1 cellular context compared by ENCODE assay signal in the genomic region with DNA sequence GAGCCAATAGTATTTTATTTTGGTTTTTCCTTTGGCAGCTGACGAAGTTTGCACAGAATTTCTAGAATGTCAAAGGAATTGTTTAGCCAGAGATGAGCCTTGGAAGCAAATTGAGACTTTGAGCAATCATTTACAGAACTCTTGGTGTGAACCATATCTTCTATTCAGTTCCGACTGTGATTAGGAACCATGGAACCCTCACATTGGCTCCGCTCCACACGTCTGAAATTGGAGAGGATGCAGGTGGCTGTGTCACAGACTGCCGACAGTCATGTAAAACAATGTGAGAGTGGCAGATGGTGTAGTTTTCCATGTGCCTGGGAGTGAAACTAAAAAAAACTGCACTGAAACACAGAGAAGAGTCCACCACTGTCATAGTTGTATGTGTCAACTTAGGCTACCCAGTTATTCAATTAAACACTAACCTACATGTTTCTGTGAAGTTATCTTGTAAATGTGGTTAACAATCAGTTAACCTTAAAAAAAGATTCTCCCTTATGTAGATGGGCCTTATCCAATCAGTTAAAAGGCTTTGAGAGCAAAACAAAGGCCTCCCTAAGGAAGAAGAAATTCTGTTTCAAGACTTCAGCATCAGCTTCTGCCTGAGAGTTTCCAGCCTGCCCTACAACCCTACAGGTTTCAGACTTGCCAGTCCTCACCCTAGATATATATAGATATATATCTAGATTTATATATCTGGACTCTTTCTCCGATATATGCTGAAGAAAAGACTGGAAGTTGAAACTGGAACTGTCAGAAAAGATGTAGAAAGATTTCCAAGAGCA.
A peak's percentile ranks its signal among the peaks of the same experiment; 100 is the strongest.
TF ChIP-seq lines count a peak whose summit lies in the region.

No MANE protein-coding gene starts in this region.

TF ChIP-seq in HepG2, 621 proteins besides CTCF, POLR2A, EP300 and RAD21:
- TF ChIP-seq, protein P1, sequence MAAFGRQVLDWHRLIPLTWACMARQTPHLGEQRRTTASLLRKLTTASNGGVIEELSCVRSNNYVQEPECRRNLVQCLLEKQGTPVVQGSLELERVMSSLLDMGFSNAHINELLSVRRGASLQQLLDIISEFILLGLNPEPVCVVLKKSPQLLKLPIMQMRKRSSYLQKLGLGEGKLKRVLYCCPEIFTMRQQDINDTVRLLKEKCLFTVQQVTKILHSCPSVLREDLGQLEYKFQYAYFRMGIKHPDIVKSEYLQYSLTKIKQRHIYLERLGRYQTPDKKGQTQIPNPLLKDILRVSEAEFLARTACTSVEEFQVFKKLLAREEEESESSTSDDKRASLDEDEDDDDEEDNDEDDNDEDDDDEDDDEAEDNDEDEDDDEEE (CRISPR knock-in tag; IDR thresholded peaks at IDR 0.05): no peak
- peak; percentile 29; the same call in 1 of the 2 replicates for TF ChIP-seq HDAC2 (CRISPR knock-in tag; IDR thresholded peaks at IDR 0.05)
- TF ChIP-seq SIX4 (CRISPR knock-in tag; IDR thresholded peaks at IDR 0.05): peak; percentile 54; the same call in 1 of the 2 replicates
- TF ChIP-seq MAX (IDR thresholded peaks at IDR 0.05): peak; percentile 44; the same call in 1 of the 2 replicates
- TF ChIP-seq, protein P2, sequence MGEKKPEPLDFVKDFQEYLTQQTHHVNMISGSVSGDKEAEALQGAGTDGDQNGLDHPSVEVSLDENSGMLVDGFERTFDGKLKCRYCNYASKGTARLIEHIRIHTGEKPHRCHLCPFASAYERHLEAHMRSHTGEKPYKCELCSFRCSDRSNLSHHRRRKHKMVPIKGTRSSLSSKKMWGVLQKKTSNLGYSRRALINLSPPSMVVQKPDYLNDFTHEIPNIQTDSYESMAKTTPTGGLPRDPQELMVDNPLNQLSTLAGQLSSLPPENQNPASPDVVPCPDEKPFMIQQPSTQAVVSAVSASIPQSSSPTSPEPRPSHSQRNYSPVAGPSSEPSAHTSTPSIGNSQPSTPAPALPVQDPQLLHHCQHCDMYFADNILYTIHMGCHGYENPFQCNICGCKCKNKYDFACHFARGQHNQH (CRISPR knock-in tag; IDR thresholded peaks at IDR 0.05): peak; percentile 50; the same call in 1 of the 2 replicates
- TF ChIP-seq, protein P3, sequence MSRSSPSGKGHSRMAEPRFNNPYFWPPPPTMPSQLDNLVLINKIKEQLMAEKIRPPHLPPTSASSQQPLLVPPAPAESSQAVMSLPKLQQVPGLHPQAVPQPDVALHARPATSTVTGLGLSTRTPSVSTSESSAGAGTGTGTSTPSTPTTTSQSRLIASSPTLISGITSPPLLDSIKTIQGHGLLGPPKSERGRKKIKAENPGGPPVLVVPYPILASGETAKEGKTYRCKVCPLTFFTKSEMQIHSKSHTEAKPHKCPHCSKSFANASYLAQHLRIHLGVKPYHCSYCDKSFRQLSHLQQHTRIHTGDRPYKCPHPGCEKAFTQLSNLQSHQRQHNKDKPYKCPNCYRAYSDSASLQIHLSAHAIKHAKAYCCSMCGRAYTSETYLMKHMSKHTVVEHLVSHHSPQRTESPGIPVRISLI (CRISPR knock-in tag; IDR thresholded peaks at IDR 0.05; ENCODE audit: borderline replicate concordance): peak; percentile 68; the same call in 1 of the 2 replicates
- 0 out of 2 replicates have a peak, but pooled peaks have one; percentile 38 for TF ChIP-seq ARID5B (CRISPR knock-in tag; IDR thresholded peaks at IDR 0.05)
- TF ChIP-seq ELF3 (CRISPR knock-in tag; IDR thresholded peaks at IDR 0.05): peak; percentile 14; the same call in 1 of the 2 replicates
- TF ChIP-seq GATAD1 (CRISPR knock-in tag; IDR thresholded peaks at IDR 0.05): 0 out of 2 replicates have a peak, but pooled peaks have one; percentile 20
- 0 out of 2 replicates have a peak, but pooled peaks have one; percentile 18 for TF ChIP-seq PHF8 (CRISPR knock-in tag; IDR thresholded peaks at IDR 0.05)
- TF ChIP-seq, protein P4, sequence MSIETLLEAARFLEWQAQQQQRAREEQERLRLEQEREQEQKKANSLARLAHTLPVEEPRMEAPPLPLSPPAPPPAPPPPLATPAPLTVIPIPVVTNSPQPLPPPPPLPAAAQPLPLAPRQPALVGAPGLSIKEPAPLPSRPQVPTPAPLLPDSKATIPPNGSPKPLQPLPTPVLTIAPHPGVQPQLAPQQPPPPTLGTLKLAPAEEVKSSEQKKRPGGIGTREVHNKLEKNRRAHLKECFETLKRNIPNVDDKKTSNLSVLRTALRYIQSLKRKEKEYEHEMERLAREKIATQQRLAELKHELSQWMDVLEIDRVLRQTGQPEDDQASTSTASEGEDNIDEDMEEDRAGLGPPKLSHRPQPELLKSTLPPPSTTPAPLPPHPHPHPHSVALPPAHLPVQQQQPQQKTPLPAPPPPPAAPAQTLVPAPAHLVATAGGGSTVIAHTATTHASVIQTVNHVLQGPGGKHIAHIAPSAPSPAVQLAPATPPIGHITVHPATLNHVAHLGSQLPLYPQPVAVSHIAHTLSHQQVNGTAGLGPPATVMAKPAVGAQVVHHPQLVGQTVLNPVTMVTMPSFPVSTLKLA (IDR thresholded peaks at IDR 0.05): 0 out of 2 replicates have a peak, but pooled peaks have one; percentile 15
- peak; percentile 9; the same call in 1 of the 2 replicates for TF ChIP-seq ZSCAN9 (CRISPR knock-in tag; IDR thresholded peaks at IDR 0.05; ENCODE audit: borderline replicate concordance)
- no peak for TF ChIP-seq RAD51 (IDR thresholded peaks at IDR 0.05; ENCODE audit: borderline replicate concordance)
- 0 out of 2 replicates have a peak, but pooled peaks have one; percentile 7 for TF ChIP-seq ZNF652 (CRISPR knock-in tag; IDR thresholded peaks at IDR 0.05; ENCODE audit: borderline replicate concordance, low read depth)
- TF ChIP-seq HMG20A (CRISPR knock-in tag; IDR thresholded peaks at IDR 0.05; ENCODE audit: borderline replicate concordance): 0 out of 2 replicates have a peak, but pooled peaks have one; percentile 8
- no peak for TF ChIP-seq MYC (CRISPR knock-in tag; IDR thresholded peaks at IDR 0.05; ENCODE audit: borderline replicate concordance)
- no peak for TF ChIP-seq NFIB (CRISPR knock-in tag; IDR thresholded peaks at IDR 0.05; ENCODE audit: borderline replicate concordance)
- TF ChIP-seq SAP130 (CRISPR knock-in tag; IDR thresholded peaks at IDR 0.05; ENCODE audit: low read depth): peak; percentile 66; the same call in 1 of the 2 replicates
- no peak for TF ChIP-seq KLF15 (CRISPR knock-in tag; IDR thresholded peaks at IDR 0.05; ENCODE audit: borderline replicate concordance)
- 0 out of 2 replicates have a peak, but pooled peaks have one; percentile 32 for TF ChIP-seq SOX5 (CRISPR knock-in tag; IDR thresholded peaks at IDR 0.05; ENCODE audit: borderline replicate concordance)
